11 cellular contexts compared by ENCODE assay signal in genomic region chr12:2353691-2354090, GRCh38.
"Had no signal": no experiment of that assay in that cellular context is flagged by ENCODE, and none has a peak within 500 bp of the region (broad histone marks: within the 10 kb centered on the region; RNA-seq: fewer than 3 reads in every experiment).

No MANE protein-coding gene starts in this region.

- H3K27me3 ChIP-seq: esophagus muscularis mucosa, pancreas had no signal

- H3K36me3 ChIP-seq: esophagus muscularis mucosa, pancreas had no signal

- H3K36me3 Mint-ChIP-seq: activated naive CD4-positive, alpha-beta T cell treated with anti-CD3 and anti-CD28 coated beads, Interleukin-2, amount 10 ng/mL, durations not matched to agents 7 days and 5 days; immature natural killer cell; stimulated activated effector memory CD8-positive, alpha-beta T cell treated with anti-CD3 and anti-CD28 coated beads, Interleukin-12 subunit alpha, Interleukin-12 subunit beta, amount 100 ng/mL, for 72 hours had no signal

- H3K27ac ChIP-seq: esophagus muscularis mucosa, pancreas, VCaP had no signal

- H3K4me3 Mint-ChIP-seq: activated naive CD4-positive, alpha-beta T cell treated with anti-CD3 and anti-CD28 coated beads, Interleukin-2, amount 10 ng/mL, durations not matched to agents 7 days and 5 days; activated T-helper 1 cell treated with anti-CD3 and anti-CD28 coated beads, Interleukin-12 subunit alpha, Interleukin-12 subunit beta, Interleukin-2, Interleukin-4 antibody, amounts not matched to agents 30 ng/mL and 10 ng/mL and 1 ng/mL, durations not matched to agents 14 hours and 24 hours and 36 hours; immature natural killer cell; nephron; stimulated activated effector memory CD8-positive, alpha-beta T cell treated with anti-CD3 and anti-CD28 coated beads, Interleukin-12 subunit alpha, Interleukin-12 subunit beta, amount 100 ng/mL, for 72 hours had no signal

- H3K27ac Mint-ChIP-seq: activated naive CD4-positive, alpha-beta T cell treated with anti-CD3 and anti-CD28 coated beads, Interleukin-2, amount 10 ng/mL, durations not matched to agents 7 days and 5 days; activated T-helper 1 cell treated with anti-CD3 and anti-CD28 coated beads, Interleukin-12 subunit alpha, Interleukin-12 subunit beta, Interleukin-2, Interleukin-4 antibody, amounts not matched to agents 30 ng/mL and 10 ng/mL and 1 ng/mL, durations not matched to agents 14 hours and 24 hours and 36 hours; stimulated activated effector memory CD8-positive, alpha-beta T cell treated with anti-CD3 and anti-CD28 coated beads, Interleukin-12 subunit alpha, Interleukin-12 subunit beta, amount 100 ng/mL, for 72 hours had no signal

- H3K4me3 ChIP-seq: esophagus muscularis mucosa, pancreas, smooth muscle cell had no signal

- ATAC-seq: stimulated activated effector memory CD8-positive, alpha-beta T cell treated with anti-CD3 and anti-CD28 coated beads, Interleukin-12 subunit alpha, Interleukin-12 subunit beta, amount 100 ng/mL, for 72 hours had no signal

- H3K9me3 Mint-ChIP-seq: activated naive CD4-positive, alpha-beta T cell treated with anti-CD3 and anti-CD28 coated beads, Interleukin-2, amount 10 ng/mL, durations not matched to agents 7 days and 5 days; activated T-helper 1 cell treated with anti-CD3 and anti-CD28 coated beads, Interleukin-12 subunit alpha, Interleukin-12 subunit beta, Interleukin-2, Interleukin-4 antibody, amounts not matched to agents 30 ng/mL and 10 ng/mL and 1 ng/mL, durations not matched to agents 14 hours and 24 hours and 36 hours; immature natural killer cell; nephron; stimulated activated effector memory CD8-positive, alpha-beta T cell treated with anti-CD3 and anti-CD28 coated beads, Interleukin-12 subunit alpha, Interleukin-12 subunit beta, amount 100 ng/mL, for 72 hours; type B pancreatic cell had no signal

- H3K4me2 ChIP-seq: smooth muscle cell had no signal

- H3K9me3 ChIP-seq: esophagus muscularis mucosa, pancreas had no signal

- H3K4me1 ChIP-seq: pancreas had no signal

- DNase-seq: activated CD4-positive, alpha-beta T cell treated with anti-CD3 and anti-CD28 coated beads for 48 hours; activated naive CD4-positive, alpha-beta T cell treated with anti-CD3 and anti-CD28 coated beads, Interleukin-2, amount 10 ng/mL, durations not matched to agents 7 days and 5 days; immature natural killer cell; pancreas had no signal
